In genomic region chr17:8941520-8941919, GRCh38 we compare ENCODE assay signal across 1 cellular context.
TF ChIP-seq lines count a peak whose summit lies in the region.

No MANE protein-coding gene starts in this region.

TF ChIP-seq in WTC11, 78 proteins besides CTCF, POLR2A, EP300 and RAD21 (continued from another document):
- TF ChIP-seq E2F5 (CRISPR knock-in tag; IDR thresholded peaks at IDR 0.05): no peak
- TF ChIP-seq SOX15 (CRISPR knock-in tag; IDR thresholded peaks at IDR 0.05): no peak
- no peak for TF ChIP-seq ZSCAN18 (CRISPR knock-in tag; IDR thresholded peaks at IDR 0.05)
